ENCODE assay signal across 3 cellular contexts in the genomic region with DNA sequence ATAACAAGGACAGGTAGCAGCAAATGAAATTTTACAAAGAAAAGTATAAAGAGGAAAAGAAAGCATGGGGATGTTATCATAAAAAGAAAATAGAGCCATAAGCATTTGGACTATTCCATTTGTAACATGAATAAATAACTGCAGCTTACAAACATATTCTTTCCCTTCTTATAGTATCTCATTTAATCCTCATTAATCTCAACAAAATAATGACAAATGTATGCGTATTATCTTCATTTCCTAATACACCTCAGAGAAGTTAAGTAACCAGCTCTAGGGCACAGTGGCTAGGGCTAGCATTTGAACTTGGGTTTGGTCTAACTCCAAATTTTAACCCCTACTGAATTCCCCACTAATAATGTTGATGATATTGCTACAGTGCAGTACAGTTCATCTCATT.
"Had no signal": no experiment of that assay in that cellular context is flagged by ENCODE, and none has a peak within 500 bp of the region (broad histone marks: within the 10 kb centered on the region; RNA-seq: fewer than 3 reads in every experiment).

No MANE protein-coding gene starts in this region.

- ATAC-seq: GM12878 had no signal

- DNase-seq: GDM1, GF-D8 had no signal

- H3K4me3 ChIP-seq: GM12878 had no signal
